ENCODE assay signal across 8 cellular contexts in the genomic region with DNA sequence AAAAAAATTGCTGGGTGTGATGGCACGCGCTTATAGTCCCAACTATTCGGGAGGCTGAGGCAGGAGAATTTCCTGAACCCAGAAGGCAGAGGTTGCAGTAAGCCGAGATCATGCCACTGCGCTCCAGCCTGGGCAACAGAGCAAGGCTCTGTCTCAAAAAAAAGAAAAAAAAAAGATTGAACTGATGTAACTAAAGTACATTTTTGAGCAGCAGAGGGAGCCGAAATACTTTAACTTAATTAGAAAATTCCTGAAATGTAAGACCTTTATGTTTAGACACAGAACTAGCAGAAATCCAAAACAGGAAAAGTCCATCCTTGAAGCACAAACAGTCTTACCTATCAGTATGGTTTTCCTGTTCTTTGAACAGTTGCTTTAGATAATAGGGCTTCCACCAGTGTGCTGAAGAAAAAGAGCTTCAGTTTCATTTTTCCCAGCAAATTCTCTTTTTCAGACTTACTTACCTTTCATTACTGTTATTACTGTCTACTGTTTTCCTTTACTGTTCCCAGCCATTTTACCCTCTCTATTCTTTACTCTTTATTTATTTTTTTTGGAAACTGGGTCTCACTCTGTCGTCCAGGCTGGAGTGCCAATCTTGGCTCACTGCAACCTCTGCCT. TPM values are rescaled to one million over a fixed set of nuclear protein-coding genes. Genes with fewer than 3 reads are reported as not detected.
DNase-seq lines count a peak whose midpoint lies in the region; ATAC-seq and TF ChIP-seq lines count a peak whose summit lies in the region.

No MANE protein-coding gene starts in this region.

- H3K27ac ChIP-seq in gastrocnemius medialis = no peak overlapping the region

- peaks cover 0 to 28% of the 10 kb centered on the region in 2 donors for H3K36me3 ChIP-seq in gastrocnemius medialis

- H3K4me3 Mint-ChIP-seq in T-cell = peak overlapping the region in 2 of 3 donors; percentile 2 to 17

- H3K9me3 ChIP-seq in gastrocnemius medialis = no peaks in the 10 kb centered on the region

- H3K4me1 ChIP-seq in gastrocnemius medialis = no peaks in the 10 kb centered on the region

- H3K36me3 Mint-ChIP-seq in T-cell = peaks cover 23% of the 10 kb centered on the region

- ATAC-seq in T-cell (replicated peaks in 1 of 4) (no peak), HG02884 (IDR thresholded peaks at IDR 0.05; ENCODE audit: unreplicated experiment) (no peak), HG03439 (IDR thresholded peaks at IDR 0.05; ENCODE audit: unreplicated experiment) (no peak), gastrocnemius medialis (no peak)

- H3K4me1 Mint-ChIP-seq in T-cell = peaks cover 41 to 51% (median 46%) of the 10 kb centered on the region in 3 donors

- H3K27me3 ChIP-seq in gastrocnemius medialis = no peaks in the 10 kb centered on the region

- H3K27me3 Mint-ChIP-seq in T-cell = no peaks in the 10 kb centered on the region

- intact Hi-C loops in gastrocnemius medialis (cut with DNase I; ENCODE audit: low total_unique reads) = loop anchor here (2.0 kb wide), 1 partner anchor 254 kb away; no protein-coding TSS in a partner anchor

- no peaks in the 10 kb centered on the region for H3K9me3 Mint-ChIP-seq in T-cell

- peak; percentile 61 for DNase-seq in AG10803 (ENCODE audit: low read depth)
- no peak for DNase-seq in GM13977 (ENCODE audit: low spot score)
- no peak for DNase-seq in T-cell
- peak; percentile 56 for DNase-seq in globus pallidus (ENCODE audit: low spot score)
- no peak for DNase-seq in gastrocnemius medialis
- no peak for DNase-seq in GM19240 (ENCODE audit: insufficient read length, low spot score)

- no peak for TF ChIP-seq POLR2A in gastrocnemius medialis (IDR thresholded peaks at IDR 0.05)

- CTCF ChIA-PET in T-cell (lab: Charles Lee) = interaction anchor here (0.5 to 1.3 kb wide), 12 partner anchors 9 to 410 kb away, joined by 3 to 13 read pairs (median 3); partner anchors contain the start of gene ZNF609 (in 1 of the 2)

- in situ Hi-C loops in GM13977 (cut with MboI; ENCODE audit: low pct_unique_long_range_greater_than_20kb, low sequenced_read_pairs, unreplicated experiment) (loop anchor here (25.0 kb wide), 1 partner anchor 235 kb away; no protein-coding TSS in a partner anchor), gastrocnemius medialis (cut with MboI; ENCODE audit: low sequenced_read_pairs in 4 of 4) (loop anchor here in 2 of 4 donors (10.0 to 25.0 kb wide), 2 partner anchors 235 to 238 kb away; no protein-coding TSS in a partner anchor)

- TF ChIP-seq CTCF in AG10803 (conservative IDR thresholded peaks at IDR 0.05; ENCODE audit: low read length) (peak; percentile 46), GM13977 (IDR thresholded peaks at IDR 0.05; ENCODE audit: extremely low read depth, insufficient read depth, missing control alignments) (peak; percentile 35), gastrocnemius medialis (IDR thresholded peaks at IDR 0.05 in 4 of 5, conservative IDR thresholded peaks at IDR 0.05 in 1 of 5) (peak in 2 of 5 experiments; percentile 10 to 22)

- no peak overlapping the region for H3K4me3 ChIP-seq in AG10803 (ENCODE audit: low read length)
- no peak overlapping the region for H3K4me3 ChIP-seq in gastrocnemius medialis

- H3K27ac Mint-ChIP-seq in T-cell = peak overlapping the region; percentile 82 to 95

- POLR2A ChIA-PET in T-cell (lab: Charles Lee) = interaction anchor here in 1 of 2 donors (0.6 kb wide), 1 partner anchor 225 kb away, joined by 3 read pairs; no protein-coding TSS in a partner anchor

RNA-seq across cellular contexts. Expression of gene ZNF609, which starts 33.4 kb away (rescaled TPM):
- total RNA-seq in T-cell = 10 to 100 TPM; 52.7 to 81.8 (median 59.3) TPM
- 10 to 100 TPM; 10.3 to 16.5 (median 12.4) TPM for total RNA-seq in gastrocnemius medialis

RNA-seq across cellular contexts. Expression of gene TRIP4, which starts 39.3 kb away (rescaled TPM):
- 10 to 100 TPM; 17.3 to 24.5 (median 21.7) TPM for total RNA-seq in T-cell
- total RNA-seq in gastrocnemius medialis = 1 to 10 TPM; 1.9 to 5.3 (median 3.4) TPM

RNA-seq across cellular contexts. Expression of gene PCLAF, which starts 45.7 kb away (rescaled TPM):
- 1 to 10 TPM in 4 of 5 donors, under 1 TPM in 1; 0.96 to 2.4 (median 1.6) TPM for total RNA-seq in T-cell
- total RNA-seq in gastrocnemius medialis = 1 to 10 TPM in 1 of 4 donors, not detected in 3; 1.6 TPM

Comparison
In these comparisons a context has a peak if more than half of its experiments do, and no peak if none do; other contexts are left out.
1. DNase-seq: peak in AG10803 (single experiment) and globus pallidus (single experiment); none in GM13977 (single experiment), T-cell (0 of 34), gastrocnemius medialis (0 of 2) and GM19240 (single experiment).